ENCODE assay signal across 26 cellular contexts in genomic region chr1:147747966-147748365, GRCh38. TPM values are rescaled to one million over a fixed set of nuclear protein-coding genes. Genes with fewer than 3 reads are reported as not detected.
"Had no signal": no experiment of that assay in that cellular context is flagged by ENCODE, and none has a peak within 500 bp of the region (broad histone marks: within the 10 kb centered on the region; RNA-seq: fewer than 3 reads in every experiment).

No MANE protein-coding gene starts in this region.

- ATAC-seq: lower lobe of right lung; naive thymus-derived CD8-positive, alpha-beta T cell; pancreas; right lobe of liver; stimulated activated naive B cell treated with anti-CD40 and anti-IgM and Interleukin-4, amounts not matched to agents 10 μg/mL and 1 μg/mL and 100 μg/mL, for 72 hours; stimulated activated naive CD8-positive, alpha-beta T cell treated with anti-CD3 and anti-CD28 coated beads, Interleukin-15, Interleukin-2, amounts not matched to agents 100 U/mL and 50 U/mL, for 24 hours had no signal

- H3K36me3 ChIP-seq: lower lobe of right lung, pancreas, prostate gland, right lobe of liver, stomach, thyroid gland, transverse colon, upper lobe of left lung, vagina had no signal

- H3K27ac ChIP-seq: lower lobe of right lung, pancreas, prostate gland, right lobe of liver, skin epidermis, stomach, testis, thyroid gland, transverse colon, upper lobe of left lung, vagina had no signal

- H3K4me1 ChIP-seq: pancreas, prostate gland, right lobe of liver, stomach, testis, thyroid gland, transverse colon, vagina had no signal

- DNase-seq: hypothalamus; immature natural killer cell; kidney; lower lobe of right lung; mesenchymal stem cell; naive thymus-derived CD8-positive, alpha-beta T cell; nucleus accumbens; pancreas; posterior cingulate gyrus; retina; right lobe of liver; stimulated activated CD4-positive, alpha-beta T cell treated with anti-CD3 and anti-CD28 coated beads, Interleukin-12 subunit alpha, Interleukin-12 subunit beta, amount 100 ng/mL, for 4 hours; stimulated activated CD4-positive, alpha-beta T cell treated with anti-CD3 and anti-CD28 coated beads, Interleukin-15, amount 100 ng/mL, for 24 hours; stimulated activated CD4-positive, alpha-beta T cell treated with anti-CD3 and anti-CD28 coated beads, Interleukin-2, amount 100 ng/mL, for 24 hours; stimulated activated CD4-positive, alpha-beta T cell treated with anti-CD3 and anti-CD28 coated beads, Interleukin-4, amount 100 ng/mL, for 1 hour; stimulated activated naive B cell treated with anti-CD40 and anti-IgM and Interleukin-4, amounts not matched to agents 10 μg/mL and 1 μg/mL and 100 μg/mL, for 72 hours; stimulated activated naive CD8-positive, alpha-beta T cell treated with anti-CD3 and anti-CD28 coated beads, Interleukin-15, Interleukin-2, amounts not matched to agents 100 U/mL and 50 U/mL, for 24 hours; stomach; testis; thyroid gland; transverse colon; upper lobe of left lung had no signal

- H3K27me3 ChIP-seq: pancreas, right lobe of liver, testis, thyroid gland, transverse colon, upper lobe of left lung, vagina had no signal

- H3K4me3 ChIP-seq: lower lobe of right lung, pancreas, prostate gland, right lobe of liver, skin epidermis, stomach, testis, thyroid gland, transverse colon, upper lobe of left lung, vagina had no signal

- H3K9me3 ChIP-seq: lower lobe of right lung, pancreas, prostate gland, right lobe of liver, stomach, testis, thyroid gland, transverse colon, upper lobe of left lung, vagina had no signal

RNA-seq across cellular contexts. Expression of gene GJA5, which starts 12.4 kb away (rescaled TPM):
- total RNA-seq: naive thymus-derived CD8-positive, alpha-beta T cell; osteoblast had no signal
- polyA plus RNA-seq: immature natural killer cell; naive thymus-derived CD8-positive, alpha-beta T cell had no signal
